In the genomic region with DNA sequence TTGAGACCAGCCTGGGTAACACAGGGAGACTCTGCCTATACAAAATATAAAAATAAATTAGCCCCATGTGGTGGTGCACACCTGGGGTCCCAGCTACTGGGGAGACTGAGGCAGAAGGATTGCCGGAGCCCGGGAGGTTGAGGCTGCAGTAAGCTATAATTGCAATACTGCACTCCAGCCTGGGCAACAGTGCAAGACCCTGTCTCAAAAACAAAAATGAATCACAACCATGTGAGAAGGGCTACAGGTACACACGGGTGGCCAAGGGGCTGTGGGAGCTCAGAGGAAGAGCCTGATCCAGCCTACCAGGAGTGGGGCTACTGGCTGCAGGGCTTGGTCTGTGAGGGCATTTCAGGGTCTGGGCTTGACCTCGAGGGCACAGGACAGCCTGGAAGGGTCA, we compare ENCODE assay signal across 10 cellular contexts. TPM values are rescaled to one million over a fixed set of nuclear protein-coding genes. Genes with fewer than 3 reads are reported as not detected.
DNase-seq lines count a peak whose midpoint lies in the region; ATAC-seq and TF ChIP-seq lines count a peak whose summit lies in the region.
"Had no signal": no experiment of that assay in that cellular context is flagged by ENCODE, and none has a peak within 500 bp of the region (broad histone marks: within the 10 kb centered on the region; RNA-seq: fewer than 3 reads in every experiment).

No MANE protein-coding gene starts in this region.

- intact Hi-C loops in IMR-90 (cut with micrococcal nuclease) (no loop called here), colonic mucosa (cut with DNase I) (no loop called here)

- H3K9ac ChIP-seq in IMR-90 (ENCODE audit: low read depth, low read length) (peak overlapping the region; percentile 31), colonic mucosa (ENCODE audit: low read depth in 2 of 2, low read length in 2 of 2) (peak overlapping the region; percentile 16 to 35), neural progenitor cell (no peak overlapping the region)

- TF ChIP-seq CTCF in AG04450 (IDR thresholded peaks at IDR 0.05; ENCODE audit: low read depth, low read length): no peak
- TF ChIP-seq CTCF in IMR-90 (conservative IDR thresholded peaks at IDR 0.05; ENCODE audit: low read depth, low read length): no peak
- no peak for TF ChIP-seq CTCF in colonic mucosa (IDR thresholded peaks at IDR 0.05)
- no peak for TF ChIP-seq CTCF in neural progenitor cell (IDR thresholded peaks at IDR 0.05)

- H3K27ac ChIP-seq in AG04450 (ENCODE audit: low read depth, low read length) (peak overlapping the region; percentile 68), IMR-90 (ENCODE audit: insufficient read depth, low read length) (peak overlapping the region; percentile 89), colonic mucosa (peak overlapping the region; percentile 81), neural progenitor cell (no peak overlapping the region)

- peaks cover 66% of the 10 kb centered on the region for H3K4me1 Mint-ChIP-seq in neural progenitor cell

- in situ Hi-C loops in IMR-90 (cut with MboI; ENCODE audit: low sequenced_read_pairs): no loop called here

- no peak for TF ChIP-seq POLR2A in IMR-90 (IDR thresholded peaks at IDR 0.05; ENCODE audit: low read depth, low read length)
- TF ChIP-seq POLR2A in GM18505 (IDR thresholded peaks at IDR 0.05; ENCODE audit: borderline replicate concordance, extremely low read depth, insufficient read depth, insufficient read length): no peak

- ATAC-seq in IMR-90 (ENCODE audit: low read depth): no peak
- no peak for ATAC-seq in GM18505 (IDR thresholded peaks at IDR 0.05; ENCODE audit: unreplicated experiment)
- no peak for ATAC-seq in GM19463 (IDR thresholded peaks at IDR 0.05; ENCODE audit: unreplicated experiment)

- H2AK9ac ChIP-seq in IMR-90 (replicated peaks; ENCODE audit: low read depth, low read length, poor library complexity): no peak overlapping the region

- H4K20me1 ChIP-seq in IMR-90 (ENCODE audit: insufficient read depth, low read length) (peaks cover 94% of the 10 kb centered on the region), neural progenitor cell (ENCODE audit: low read depth) (peaks cover 8% of the 10 kb centered on the region)

- H3K56ac ChIP-seq in IMR-90 (ENCODE audit: extremely low read depth, insufficient read depth, low read length): 0 out of 2 replicates have a peak overlapping the region, but pooled peaks have one; percentile 23

- POLR2A ChIA-PET in AG04450 (lab: Yijun Ruan, JAX): interaction anchor here (0.5 to 2.2 kb wide), 6 partner anchors 12 to 83 kb away, joined by 3 to 6 read pairs (median 4); no protein-coding TSS in a partner anchor
- POLR2A ChIA-PET in IMR-90 (lab: Charles Lee; ENCODE audit: unreplicated experiment): no interaction called here

- H3K14ac ChIP-seq in IMR-90 (replicated peaks; ENCODE audit: low read depth, low read length): peak overlapping the region; percentile 16

- dilution Hi-C loops in IMR-90 (cut with HindIII; ENCODE audit: low sequenced_read_pairs, unreplicated experiment): no loop called here

- H2AFZ ChIP-seq in IMR-90 (replicated peaks; ENCODE audit: low read length, poor library complexity): no peak overlapping the region
- H2AFZ ChIP-seq in neural progenitor cell (replicated peaks): no peak overlapping the region

- peaks cover 6 to 75% of the 10 kb centered on the region in 2 experiments for H3K79me1 ChIP-seq in IMR-90 (ENCODE audit: low read depth in 1 of 2, low read length in 2 of 2)

- CTCF ChIA-PET in AG04450 (lab: Charles Lee) (interaction anchor here (1.1 kb wide), 1 partner anchor 30 kb away, joined by 6 read pairs; no protein-coding TSS in a partner anchor), IMR-90 (lab: Yijun Ruan, JAX) (no interaction called here)

- no peak overlapping the region for H3K4me3 ChIP-seq in AG04450 (ENCODE audit: low read depth, low read length)
- no peak overlapping the region for H3K4me3 ChIP-seq in IMR-90 (ENCODE audit: insufficient read depth, low read depth, low read length)
- no peak overlapping the region for H3K4me3 ChIP-seq in colonic mucosa
- no peak overlapping the region for H3K4me3 ChIP-seq in neural progenitor cell

- H4K91ac ChIP-seq in IMR-90 (ENCODE audit: insufficient read depth, low read depth, low read length): peak overlapping the region; percentile 62

- H3K27me3 Mint-ChIP-seq in neural progenitor cell (ENCODE audit: insufficient read depth, low read depth): peaks cover 11% of the 10 kb centered on the region

- peak overlapping the region; percentile 65 for H2AK5ac ChIP-seq in IMR-90 (ENCODE audit: low read depth, low read length)

- H3K9me1 ChIP-seq in IMR-90 (ENCODE audit: insufficient read depth, low read length): peaks cover 41% of the 10 kb centered on the region

- H2BK5ac ChIP-seq in IMR-90 (ENCODE audit: low read depth, low read length, poor library complexity, severe bottlenecking): peak overlapping the region; percentile 64

- no peaks in the 10 kb centered on the region for H3K9me3 Mint-ChIP-seq in neural progenitor cell

- peak overlapping the region; percentile 16; the same call in 1 of the 2 replicates for H2BK20ac ChIP-seq in IMR-90 (ENCODE audit: low read depth, low read length)

- H3K4ac ChIP-seq in IMR-90 (ENCODE audit: low read depth, low read length): peak overlapping the region; percentile 92

- H3K36me3 ChIP-seq in IMR-90 (ENCODE audit: control insufficient read depth, insufficient read depth, low read length) (peaks cover 43% of the 10 kb centered on the region), colonic mucosa (no peaks in the 10 kb centered on the region), neural progenitor cell (no peaks in the 10 kb centered on the region)

- no peak overlapping the region for H3K27ac Mint-ChIP-seq in neural progenitor cell

- H3K4me2 ChIP-seq in IMR-90 (ENCODE audit: low read depth, low read length) (0 out of 2 replicates have a peak overlapping the region, but pooled peaks have one; percentile 28), neural progenitor cell (peak overlapping the region; percentile 25)

- peak overlapping the region; percentile 21 for H4K5ac ChIP-seq in IMR-90 (ENCODE audit: low read depth, low read length)

- H3K18ac ChIP-seq in IMR-90 (ENCODE audit: low read depth, low read length): peak overlapping the region; percentile 55

- H3K9me3 ChIP-seq in AG04450 (ENCODE audit: control insufficient read depth, insufficient read depth, low read length) (no peaks in the 10 kb centered on the region), IMR-90 (ENCODE audit: control insufficient read depth, insufficient read depth, low read length) (no peaks in the 10 kb centered on the region), colonic mucosa (no peaks in the 10 kb centered on the region), neural progenitor cell (ENCODE audit: low read depth) (no peaks in the 10 kb centered on the region)

- 93% methylated on average over 3 of the region's 4 CpGs; no CpG with 5 or more reads in 1 of the 2 experiments for WGBS in IMR-90 (ENCODE audit: extremely low coverage in 2 of 2, insufficient read length in 1 of 2), 2 experiments

- no peaks in the 10 kb centered on the region for H3K27me3 ChIP-seq in AG04450 (ENCODE audit: control insufficient read depth, insufficient read depth, low read length)
- no peaks in the 10 kb centered on the region for H3K27me3 ChIP-seq in IMR-90 (ENCODE audit: control insufficient read depth, insufficient read depth, low read length)
- H3K27me3 ChIP-seq in colonic mucosa: no peaks in the 10 kb centered on the region
- no peaks in the 10 kb centered on the region for H3K27me3 ChIP-seq in neural progenitor cell

- H2BK15ac ChIP-seq in IMR-90 (ENCODE audit: low read depth, low read length): peak overlapping the region; percentile 12; the same call in 2 of the 3 replicates

- DNase-seq in AG04450 (ENCODE audit: low read depth, low spot score) (no peak), IMR-90 (no peak), colonic mucosa (no peak), neural progenitor cell (ENCODE audit: low spot score) (no peak), islet precursor cell (no peak), DMS114 treated with DMSO at 0.1 percent for 48 hours (lab: John Stamatoyannopoulos, UW; ENCODE audit: unreplicated experiment) (no peak)
- DNase-seq: NCI-H2029 treated with DMSO at 0.1 percent for 48 hours, posterior cingulate gyrus had no signal

- peak overlapping the region; percentile 29 to 69; a peak in 2 of 4 replicates for H4K8ac ChIP-seq in IMR-90 (ENCODE audit: low read depth in 2 of 2, low read length in 2 of 2)

- peaks cover 26% of the 10 kb centered on the region for H3F3A ChIP-seq in neural progenitor cell (ENCODE audit: low read depth)

- H3K23ac ChIP-seq in IMR-90 (ENCODE audit: low read depth, low read length): peak overlapping the region; percentile 65; the same call in 1 of the 2 replicates

- H3K4me3 Mint-ChIP-seq in neural progenitor cell: no peak overlapping the region

- no peaks in the 10 kb centered on the region for H3K36me3 Mint-ChIP-seq in neural progenitor cell

- H3K79me2 ChIP-seq in neural progenitor cell (ENCODE audit: low read depth): peaks cover 29% of the 10 kb centered on the region

- TF ChIP-seq RAD21 in IMR-90 (IDR thresholded peaks at IDR 0.05; ENCODE audit: low read length): no peak

- H2BK120ac ChIP-seq in IMR-90 (ENCODE audit: low read depth, low read length): peak overlapping the region; percentile 75

- BruUV-seq in IMR-90 (replicated peaks; lab: Mats Ljungman, UMichigan): no TSS peak

- H3K4me1 ChIP-seq in IMR-90 (ENCODE audit: control insufficient read depth, insufficient read depth, low read length) (peaks cover 69% of the 10 kb centered on the region), colonic mucosa (peaks cover 40% of the 10 kb centered on the region), neural progenitor cell (peaks cover 40% of the 10 kb centered on the region)

TF ChIP-seq in IMR-90, 13 proteins besides CTCF, POLR2A, EP300 and RAD21 (continues in another document):
- TF ChIP-seq, protein P1, sequence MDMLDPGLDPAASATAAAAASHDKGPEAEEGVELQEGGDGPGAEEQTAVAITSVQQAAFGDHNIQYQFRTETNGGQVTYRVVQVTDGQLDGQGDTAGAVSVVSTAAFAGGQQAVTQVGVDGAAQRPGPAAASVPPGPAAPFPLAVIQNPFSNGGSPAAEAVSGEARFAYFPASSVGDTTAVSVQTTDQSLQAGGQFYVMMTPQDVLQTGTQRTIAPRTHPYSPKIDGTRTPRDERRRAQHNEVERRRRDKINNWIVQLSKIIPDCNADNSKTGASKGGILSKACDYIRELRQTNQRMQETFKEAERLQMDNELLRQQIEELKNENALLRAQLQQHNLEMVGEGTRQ (IDR thresholded peaks at IDR 0.05; ENCODE audit: low read depth, low read length): no peak

RNA-seq across cellular contexts. Expression of gene STXBP1, which starts 55.2 kb away (rescaled TPM):
- polyA plus RNA-seq in AG04450 (2011; rRNA removed): 19.8 and 25.0 TPM in 2 replicates
- polyA minus RNA-seq in AG04450 (2011; rRNA and poly(A)+ RNA removed): 28.0 and 31.6 TPM in 2 replicates
- 15.8 and 18.9 TPM in 2 replicates for total RNA-seq in IMR-90 (2012; rRNA removed)
- polyA plus RNA-seq in IMR-90 (2012; rRNA removed): 21.7 and 22.6 TPM in 2 replicates
- 17.5 and 24.5 TPM in 2 replicates for polyA plus RNA-seq in IMR-90 (2012; cell fraction: cytosol; rRNA removed)
- 26.3 and 44.5 TPM in 2 replicates for polyA plus RNA-seq in IMR-90 (2012; cell fraction: nucleus; rRNA removed; ENCODE audit: low replicate concordance)
- total RNA-seq in colonic mucosa: 10 to 100 TPM in 1 of 2 donors, 1 to 10 TPM in 1; 8.2 to 15.8 TPM
- 12.0 and 23.1 TPM in 2 replicates for total RNA-seq in neural progenitor cell (ENCODE audit: low replicate concordance)
